Comparison of ENCODE assay signal across 41 cellular contexts in the genomic region with DNA sequence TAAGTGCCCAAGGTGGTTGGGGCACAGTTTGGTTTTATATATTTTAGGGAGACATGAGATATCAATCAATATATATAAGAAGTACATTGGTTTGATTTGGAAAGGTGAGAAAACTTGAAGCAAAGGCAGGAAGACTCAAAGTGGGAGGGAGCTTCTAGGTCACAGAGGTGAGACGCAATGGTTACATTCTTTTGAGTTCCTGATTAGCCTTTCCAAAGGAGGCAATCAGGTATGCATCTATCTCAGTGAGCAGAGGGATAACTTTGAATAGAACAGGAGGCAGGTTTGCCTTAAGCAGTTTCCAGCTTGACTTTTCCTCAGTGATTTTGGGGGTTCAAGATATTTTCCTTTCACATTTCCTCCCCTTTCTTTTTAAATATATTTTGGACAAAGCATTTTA. TPM values are rescaled to one million over a fixed set of nuclear protein-coding genes. Genes with fewer than 3 reads are reported as not detected.
"Had no signal": no experiment of that assay in that cellular context is flagged by ENCODE, and none has a peak within 500 bp of the region (broad histone marks: within the 10 kb centered on the region; RNA-seq: fewer than 3 reads in every experiment).

No MANE protein-coding gene starts in this region.

- H3K4me3 Mint-ChIP-seq: activated naive CD4-positive, alpha-beta T cell treated with anti-CD3 and anti-CD28 coated beads for 36 hours; activated naive CD4-positive, alpha-beta T cell treated with anti-CD3 and anti-CD28 coated beads, Interleukin-2, amount 10 ng/mL, durations not matched to agents 7 days and 5 days; activated naive CD4-positive, alpha-beta T cell treated with anti-CD3 and anti-CD28 coated beads, Interleukin-2, amount 50 U/mL, for 24 hours; activated naive CD8-positive, alpha-beta T cell; activated naive CD8-positive, alpha-beta T cell treated with anti-CD3 and anti-CD28 coated beads for 36 hours; activated naive CD8-positive, alpha-beta T cell treated with anti-CD3 and anti-CD28 coated beads, Interleukin-2, amount 10 ng/mL, durations not matched to agents 7 days and 5 days; activated naive CD8-positive, alpha-beta T cell treated with anti-CD3 and anti-CD28 coated beads, Interleukin-2, amount 50 U/mL, for 24 hours; activated T-cell treated with anti-CD3 and anti-CD28 coated beads, Interleukin-2, amount 50 U/mL, for 24 hours; activated T-cell treated with anti-CD3 and anti-CD28 coated beads, Interleukin-2, amount 50 U/mL, for 4 hours; activated T-cell treated with anti-CD3 and anti-CD28 coated beads, Interleukin-2, amount 50 U/mL, for 72 hours; activated T-helper 1 cell treated with anti-CD3 and anti-CD28 coated beads, Interleukin-12 subunit alpha, Interleukin-12 subunit beta, Interleukin-2, Interleukin-4 antibody, amounts not matched to agents 30 ng/mL and 10 ng/mL and 1 ng/mL, durations not matched to agents 14 hours and 24 hours and 36 hours; activated T-helper 17 cell treated with anti-CD3 and anti-CD28 coated beads, Interleukin-2, amount 50 U/mL, for 72 hours; brain; central memory CD8-positive, alpha-beta T cell had no signal

- H3K27ac ChIP-seq: adrenal gland, ascending aorta, body of pancreas, brain microvascular endothelial cell, breast epithelium, cardiac muscle cell had no signal

- H3K4me3 ChIP-seq: adrenal gland, ascending aorta, body of pancreas, breast epithelium, cardiac muscle cell had no signal

- H3K36me3 ChIP-seq: adrenal gland, ascending aorta, brain microvascular endothelial cell, breast epithelium, cardiac muscle cell had no signal

- ATAC-seq: activated naive CD4-positive, alpha-beta T cell treated with anti-CD3 and anti-CD28 coated beads, Interleukin-2, amount 50 U/mL, for 72 hours; activated naive CD8-positive, alpha-beta T cell treated with anti-CD3 and anti-CD28 coated beads, Interleukin-2, amount 50 U/mL, for 24 hours; activated T-cell treated with anti-CD3 and anti-CD28 coated beads, Interleukin-2, amount 50 U/mL, for 4 hours; activated T-cell treated with anti-CD3 and anti-CD28 coated beads, Interleukin-2, amount 50 U/mL, for 72 hours; activated T-helper 17 cell treated with anti-CD3 and anti-CD28 coated beads, Interleukin-2, amount 50 U/mL, for 72 hours; body of pancreas had no signal

- H3K27me3 ChIP-seq: adrenal gland, ascending aorta, body of pancreas, brain microvascular endothelial cell, breast epithelium, cardiac muscle cell had no signal

- H3K9me3 Mint-ChIP-seq: activated T-helper 1 cell treated with anti-CD3 and anti-CD28 coated beads, Interleukin-12 subunit alpha, Interleukin-12 subunit beta, Interleukin-2, Interleukin-4 antibody, amounts not matched to agents 30 ng/mL and 10 ng/mL and 1 ng/mL, durations not matched to agents 14 hours and 24 hours and 36 hours; activated T-helper 2 cell treated with anti-CD3 and anti-CD28 coated beads, Interferon-gamma antibody, Interleukin-2, Interleukin-4, amounts not matched to agents 10 μg/mL and 5 μg/mL and 100 μg/mL, durations not matched to agents 14 hours and 24 hours and 36 hours had no signal

- H3K9me3 ChIP-seq: adrenal gland had no signal

- DNase-seq: activated effector memory CD4-positive, alpha-beta T cell treated with anti-CD3 and anti-CD28 coated beads, Interleukin-2, amount 50 U/mL, for 16 hours; activated effector memory CD4-positive, alpha-beta T cell treated with Interleukin-2 at 50 U/mL for 16 hours; activated gamma-delta T cell; activated gamma-delta T cell treated with Interleukin-2 at 50 U/mL for 16 hours; activated naive CD4-positive, alpha-beta T cell; activated naive CD4-positive, alpha-beta T cell treated with anti-CD3 and anti-CD28 coated beads for 36 hours; activated naive CD4-positive, alpha-beta T cell treated with anti-CD3 and anti-CD28 coated beads, Interleukin-2, amount 10 ng/mL, durations not matched to agents 7 days and 5 days; activated naive CD4-positive, alpha-beta T cell treated with anti-CD3 and anti-CD28 coated beads, Interleukin-2, amount 50 U/mL, for 16 hours; activated naive CD4-positive, alpha-beta T cell treated with Interleukin-2 at 50 U/mL for 16 hours; activated naive CD8-positive, alpha-beta T cell treated with anti-CD3 and anti-CD28 coated beads for 36 hours; activated naive CD8-positive, alpha-beta T cell treated with anti-CD3 and anti-CD28 coated beads, Interleukin-2, amount 10 ng/mL, durations not matched to agents 7 days and 5 days; activated naive CD8-positive, alpha-beta T cell treated with anti-CD3 and anti-CD28 coated beads, Interleukin-2, amount 50 U/mL, for 24 hours; activated T-cell treated with anti-CD3 and anti-CD28 coated beads, Interleukin-2, amount 50 U/mL, for 1 hour; activated T-cell treated with anti-CD3 and anti-CD28 coated beads, Interleukin-2, amount 50 U/mL, for 24 hours; activated T-cell treated with anti-CD3 and anti-CD28 coated beads, Interleukin-2, amount 50 U/mL, for 4 hours; activated T-cell treated with anti-CD3 and anti-CD28 coated beads, Interleukin-2, amount 50 U/mL, for 48 hours; activated T-cell treated with anti-CD3 and anti-CD28 coated beads, Interleukin-2, amount 50 U/mL, for 72 hours; adrenal gland; amniotic stem cell; amygdala; anterior cingulate cortex; aorta; body of pancreas; brain microvascular endothelial cell; caudate nucleus; central memory CD4-positive, alpha-beta T cell; cerebellar nuclear complex had no signal

- H3K4me1 Mint-ChIP-seq: activated naive CD4-positive, alpha-beta T cell treated with anti-CD3 and anti-CD28 coated beads, Interleukin-2, amount 10 ng/mL, durations not matched to agents 7 days and 5 days; activated naive CD4-positive, alpha-beta T cell treated with anti-CD3 and anti-CD28 coated beads, Interleukin-2, amount 50 U/mL, for 24 hours; activated naive CD8-positive, alpha-beta T cell treated with anti-CD3 and anti-CD28 coated beads for 36 hours; activated naive CD8-positive, alpha-beta T cell treated with anti-CD3 and anti-CD28 coated beads, Interleukin-2, amount 10 ng/mL, durations not matched to agents 7 days and 5 days; activated naive CD8-positive, alpha-beta T cell treated with anti-CD3 and anti-CD28 coated beads, Interleukin-2, amount 50 U/mL, for 24 hours; activated T-helper 17 cell treated with anti-CD3 and anti-CD28 coated beads, Interleukin-2, amount 50 U/mL, for 72 hours; brain; central memory CD8-positive, alpha-beta T cell had no signal

- FAIRE-seq: astrocyte, bronchial epithelial cell had no signal

- H3K4me1 ChIP-seq: adrenal gland, ascending aorta, body of pancreas, breast epithelium had no signal

- H3K27me3 Mint-ChIP-seq: activated naive CD4-positive, alpha-beta T cell treated with anti-CD3 and anti-CD28 coated beads, Interleukin-2, amount 10 ng/mL, durations not matched to agents 7 days and 5 days; activated naive CD8-positive, alpha-beta T cell treated with anti-CD3 and anti-CD28 coated beads, Interleukin-2, amount 10 ng/mL, durations not matched to agents 7 days and 5 days; activated naive CD8-positive, alpha-beta T cell treated with anti-CD3 and anti-CD28 coated beads, Interleukin-2, amount 50 U/mL, for 24 hours; activated T-helper 17 cell treated with anti-CD3 and anti-CD28 coated beads, Interleukin-2, amount 50 U/mL, for 72 hours had no signal

- H3K36me3 Mint-ChIP-seq: activated naive CD4-positive, alpha-beta T cell treated with anti-CD3 and anti-CD28 coated beads, Interleukin-2, amount 10 ng/mL, durations not matched to agents 7 days and 5 days; activated naive CD4-positive, alpha-beta T cell treated with anti-CD3 and anti-CD28 coated beads, Interleukin-2, amount 50 U/mL, for 24 hours; activated naive CD8-positive, alpha-beta T cell; activated naive CD8-positive, alpha-beta T cell treated with anti-CD3 and anti-CD28 coated beads for 36 hours; activated naive CD8-positive, alpha-beta T cell treated with anti-CD3 and anti-CD28 coated beads, Interleukin-2, amount 10 ng/mL, durations not matched to agents 7 days and 5 days; brain had no signal

- H3K27ac Mint-ChIP-seq: activated naive CD4-positive, alpha-beta T cell treated with anti-CD3 and anti-CD28 coated beads for 36 hours; activated naive CD4-positive, alpha-beta T cell treated with anti-CD3 and anti-CD28 coated beads, Interleukin-2, amount 10 ng/mL, durations not matched to agents 7 days and 5 days; activated naive CD4-positive, alpha-beta T cell treated with anti-CD3 and anti-CD28 coated beads, Interleukin-2, amount 50 U/mL, for 24 hours; activated naive CD4-positive, alpha-beta T cell treated with anti-CD3 and anti-CD28 coated beads, Interleukin-2, amount 50 U/mL, for 72 hours; activated naive CD8-positive, alpha-beta T cell; activated naive CD8-positive, alpha-beta T cell treated with anti-CD3 and anti-CD28 coated beads for 36 hours; activated naive CD8-positive, alpha-beta T cell treated with anti-CD3 and anti-CD28 coated beads, Interleukin-2, amount 10 ng/mL, durations not matched to agents 7 days and 5 days; activated naive CD8-positive, alpha-beta T cell treated with anti-CD3 and anti-CD28 coated beads, Interleukin-2, amount 50 U/mL, for 24 hours; activated T-cell treated with anti-CD3 and anti-CD28 coated beads, Interleukin-2, amount 50 U/mL, for 24 hours; activated T-cell treated with anti-CD3 and anti-CD28 coated beads, Interleukin-2, amount 50 U/mL, for 72 hours; activated T-helper 1 cell treated with anti-CD3 and anti-CD28 coated beads, Interleukin-12 subunit alpha, Interleukin-12 subunit beta, Interleukin-2, Interleukin-4 antibody, amounts not matched to agents 30 ng/mL and 10 ng/mL and 1 ng/mL, durations not matched to agents 14 hours and 24 hours and 36 hours; activated T-helper 17 cell treated with anti-CD3 and anti-CD28 coated beads, Interleukin-2, amount 50 U/mL, for 72 hours; activated T-helper 2 cell treated with anti-CD3 and anti-CD28 coated beads, Interferon-gamma antibody, Interleukin-2, Interleukin-4, amounts not matched to agents 10 μg/mL and 5 μg/mL and 100 μg/mL, durations not matched to agents 14 hours and 24 hours and 36 hours; brain had no signal

RNA-seq across cellular contexts. Expression of a gene that starts 58.0 kb away (rescaled TPM):
- total RNA-seq: activated naive CD4-positive, alpha-beta T cell treated with anti-CD3 and anti-CD28 coated beads, Interleukin-2, amount 50 U/mL, for 72 hours; activated naive CD8-positive, alpha-beta T cell treated with anti-CD3 and anti-CD28 coated beads, Interleukin-2, amount 10 ng/mL, durations not matched to agents 7 days and 5 days; activated T-helper 1 cell treated with anti-CD3 and anti-CD28 coated beads, Interleukin-12 subunit alpha, Interleukin-12 subunit beta, Interleukin-2, Interleukin-4 antibody, amounts not matched to agents 30 ng/mL and 10 ng/mL and 1 ng/mL, durations not matched to agents 14 hours and 24 hours and 36 hours; ascending aorta; bronchial epithelial cell; chondrocyte had no signal
